ENCODE assay signal across 28 cellular contexts in genomic region chr15:56049577-56049976, GRCh38.
"Had no signal": no experiment of that assay in that cellular context is flagged by ENCODE, and none has a peak within 500 bp of the region (broad histone marks: within the 10 kb centered on the region; RNA-seq: fewer than 3 reads in every experiment).

No MANE protein-coding gene starts in this region.

- H2AFZ ChIP-seq: PC-9 had no signal

- DNase-seq: activated CD4-positive, alpha-beta T cell treated with anti-CD3 and anti-CD28 coated beads, Interleukin-2, amount 10 ng/mL, durations not matched to agents 24 days and 14 days; activated CD4-positive, alpha-beta T cell treated with anti-CD3 and anti-CD28 coated beads, Interleukin-2, amount 50 U/mL, for 4 hours; activated CD8-positive, alpha-beta T cell treated with anti-CD3 and anti-CD28 coated beads, Interleukin-2, amount 10 ng/mL, durations not matched to agents 7 days and 5 days; activated gamma-delta T cell; activated naive CD4-positive, alpha-beta T cell treated with Interleukin-2 at 50 U/mL for 16 hours; activated naive CD8-positive, alpha-beta T cell treated with anti-CD3 and anti-CD28 coated beads, Interleukin-2, amount 50 U/mL, for 24 hours; activated T-cell treated with anti-CD3 and anti-CD28 coated beads, Interleukin-2, amount 50 U/mL, for 24 hours; Karpas-422; NCI-H1105; NCI-H1417 treated with DMSO at 0.1 percent for 48 hours; NCI-H187 treated with DMSO at 0.1 percent for 48 hours; NCI-H2081; NCI-H2171 treated with DMSO at 0.1 percent for 48 hours; NCI-H2227 treated with DMSO at 0.1 percent for 48 hours; NCI-H446 treated with DMSO at 0.1 percent for 48 hours; NCI-H524; NCI-H69; NCI-H82; NK-92 treated with Interleukin-12 subunit alpha and Interleukin-12 subunit beta, amount 100 ng/mL, for 24 hours; PC-9; Right ventricle myocardium superior; SW 1271; T-helper 1 cell; T1000; WERI-Rb-1 had no signal

- ATAC-seq: activated CD8-positive, alpha-beta T cell treated with anti-CD3 and anti-CD28 coated beads, Interleukin-2, amount 10 ng/mL, durations not matched to agents 7 days and 5 days; activated naive CD8-positive, alpha-beta T cell treated with anti-CD3 and anti-CD28 coated beads, Interleukin-2, amount 50 U/mL, for 24 hours had no signal

- H3K9me3 Mint-ChIP-seq: activated naive CD4-positive, alpha-beta T cell treated with anti-CD3 and anti-CD28 coated beads, Interleukin-2, amount 50 U/mL, for 24 hours had no signal

- H3K4me2 ChIP-seq: PC-9 had no signal

- H3K27me3 Mint-ChIP-seq: activated naive CD4-positive, alpha-beta T cell treated with anti-CD3 and anti-CD28 coated beads, Interleukin-2, amount 50 U/mL, for 24 hours; activated naive CD8-positive, alpha-beta T cell treated with anti-CD3 and anti-CD28 coated beads, Interleukin-2, amount 50 U/mL, for 24 hours; activated T-cell treated with anti-CD3 and anti-CD28 coated beads, Interleukin-2, amount 50 U/mL, for 24 hours; brain had no signal

- H3K4me3 ChIP-seq: PC-9 had no signal

- H3K4me3 Mint-ChIP-seq: activated CD4-positive, alpha-beta T cell treated with anti-CD3 and anti-CD28 coated beads, Interleukin-2, amount 10 ng/mL, durations not matched to agents 24 days and 14 days; activated CD8-positive, alpha-beta T cell treated with anti-CD3 and anti-CD28 coated beads, Interleukin-2, amount 10 ng/mL, durations not matched to agents 7 days and 5 days; activated naive CD4-positive, alpha-beta T cell treated with anti-CD3 and anti-CD28 coated beads, Interleukin-2, amount 50 U/mL, for 24 hours; activated naive CD8-positive, alpha-beta T cell treated with anti-CD3 and anti-CD28 coated beads, Interleukin-2, amount 50 U/mL, for 24 hours; activated T-cell treated with anti-CD3 and anti-CD28 coated beads, Interleukin-2, amount 50 U/mL, for 24 hours; brain had no signal

- H3K27ac ChIP-seq: PC-9, WERI-Rb-1 had no signal

- H3K36me3 ChIP-seq: WERI-Rb-1 had no signal

- H3K36me3 Mint-ChIP-seq: activated naive CD4-positive, alpha-beta T cell treated with anti-CD3 and anti-CD28 coated beads, Interleukin-2, amount 50 U/mL, for 24 hours; brain had no signal

- H3K27ac Mint-ChIP-seq: activated CD4-positive, alpha-beta T cell treated with anti-CD3 and anti-CD28 coated beads, Interleukin-2, amount 10 ng/mL, durations not matched to agents 24 days and 14 days; activated CD8-positive, alpha-beta T cell treated with anti-CD3 and anti-CD28 coated beads, Interleukin-2, amount 10 ng/mL, durations not matched to agents 7 days and 5 days; activated naive CD4-positive, alpha-beta T cell treated with anti-CD3 and anti-CD28 coated beads, Interleukin-2, amount 50 U/mL, for 24 hours; activated naive CD8-positive, alpha-beta T cell treated with anti-CD3 and anti-CD28 coated beads, Interleukin-2, amount 50 U/mL, for 24 hours; activated T-cell treated with anti-CD3 and anti-CD28 coated beads, Interleukin-2, amount 50 U/mL, for 24 hours; activated T-helper 2 cell treated with anti-CD3 and anti-CD28 coated beads, Interferon-gamma antibody, Interleukin-2, Interleukin-4, amounts not matched to agents 10 μg/mL and 5 μg/mL and 100 μg/mL, durations not matched to agents 14 hours and 24 hours and 36 hours; brain had no signal
